16 cellular contexts compared by ENCODE assay signal in the genomic region with DNA sequence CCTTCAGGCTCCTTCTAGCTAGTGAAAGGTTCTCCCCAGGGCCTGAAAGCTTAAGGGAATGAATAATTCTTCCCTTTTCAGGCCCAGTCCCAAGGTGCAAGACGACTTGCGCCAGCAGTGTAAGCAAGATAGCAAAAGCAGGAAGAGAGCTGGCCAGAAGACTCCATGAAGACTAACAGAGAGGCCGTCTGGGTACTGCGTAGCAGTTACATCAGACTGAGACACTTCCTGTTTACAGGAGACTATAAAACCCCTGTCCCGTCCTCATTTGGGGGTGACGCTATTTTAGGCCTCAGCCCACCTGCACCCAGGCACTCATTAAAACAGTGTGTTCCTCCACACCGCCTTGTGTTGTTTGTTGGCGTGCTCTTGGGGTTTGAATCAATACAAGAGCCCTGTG.
DNase-seq lines count a peak whose midpoint lies in the region; ATAC-seq and TF ChIP-seq lines count a peak whose summit lies in the region.
"Had no signal": no experiment of that assay in that cellular context is flagged by ENCODE, and none has a peak within 500 bp of the region (broad histone marks: within the 10 kb centered on the region; RNA-seq: fewer than 3 reads in every experiment).

No MANE protein-coding gene starts in this region.

- DNase-seq in right cardiac atrium = peak in 1 of 3 donors; percentile 31
- DNase-seq in heart right ventricle = no peak
- peak; percentile 11 for DNase-seq in UCSD-AML1 (lab: John Stamatoyannopoulos, UW; ENCODE audit: unreplicated experiment)
- peak; percentile 6 for DNase-seq in fibroblast of the aortic adventitia (ENCODE audit: low read depth)
- no peak for DNase-seq in stimulated activated CD4-positive, alpha-beta T cell treated with anti-CD3 and anti-CD28 coated beads, Interleukin-12 subunit alpha, Interleukin-12 subunit beta, amount 100 ng/mL, for 4 hours
- DNase-seq in dedifferentiated amniotic fluid mesenchymal stem cell (ENCODE audit: extremely low spot score) = no peak
- DNase-seq: Caco-2, NCI-H1436, NCI-H2029 treated with DMSO at 0.1 percent for 48 hours, NCI-H510A, NCI-H82, SJCRH30 had no signal

- 67% methylated on average over 8 of the region's 8 CpGs for WGBS in right cardiac atrium
- WGBS in heart right ventricle, 2 donors = 63 to 67% methylated on average over 8 of the region's 8 CpGs

- intact Hi-C loops in right cardiac atrium (cut with DNase I) (no loop called here), heart right ventricle (cut with DNase I) (no loop called here)

- no peaks in the 10 kb centered on the region for H3K9me3 ChIP-seq in right cardiac atrium (ENCODE audit: control insufficient read depth, low read length)
- no peaks in the 10 kb centered on the region for H3K9me3 ChIP-seq in heart right ventricle
- H3K9me3 ChIP-seq: Caco-2, SJCRH30 had no signal

- H3K27ac ChIP-seq in right cardiac atrium (ENCODE audit: low read length) (no peak overlapping the region), heart right ventricle (no peak overlapping the region)
- H3K27ac ChIP-seq: C4-2B, SJCRH30 had no signal

- H3K36me3 ChIP-seq in heart right ventricle = no peaks in the 10 kb centered on the region
- H3K36me3 ChIP-seq: SJCRH30 had no signal

- ATAC-seq in right cardiac atrium = peak; percentile 26 to 47
- ATAC-seq in heart right ventricle = no peak
- ATAC-seq in GM18511 (IDR thresholded peaks at IDR 0.05; ENCODE audit: unreplicated experiment) = no peak
- ATAC-seq in GM21390 (IDR thresholded peaks at IDR 0.05; ENCODE audit: unreplicated experiment) = no peak
- ATAC-seq: GM12878 had no signal

- H3K4me3 ChIP-seq in right cardiac atrium (ENCODE audit: low read length) (no peak overlapping the region), heart right ventricle (no peak overlapping the region), fibroblast of the aortic adventitia (ENCODE audit: low read depth, low read length) (no peak overlapping the region)
- H3K4me3 ChIP-seq: GM12878, SJCRH30 had no signal

- H3K27me3 ChIP-seq in right cardiac atrium (ENCODE audit: control insufficient read depth, insufficient read depth) = no peaks in the 10 kb centered on the region
- no peaks in the 10 kb centered on the region for H3K27me3 ChIP-seq in heart right ventricle
- H3K27me3 ChIP-seq: SJCRH30 had no signal

- no peaks in the 10 kb centered on the region for H3K4me1 ChIP-seq in right cardiac atrium (ENCODE audit: control insufficient read depth, insufficient read depth, low read length)
- H3K4me1 ChIP-seq in heart right ventricle = no peaks in the 10 kb centered on the region
- H3K4me1 ChIP-seq: Caco-2, SJCRH30 had no signal

- no peak for TF ChIP-seq CTCF in heart right ventricle (IDR thresholded peaks at IDR 0.05)
- no peak for TF ChIP-seq CTCF in fibroblast of the aortic adventitia (IDR thresholded peaks at IDR 0.05; ENCODE audit: insufficient read depth, low read length)

Comparison
In these comparisons a context has a peak if more than half of its experiments do, and no peak if none do; other contexts are left out.
1. ATAC-seq: peak in right cardiac atrium (2 of 2); none in heart right ventricle (0 of 8), GM18511 (single experiment) and GM21390 (single experiment).
2. DNase-seq: peak in UCSD-AML1 (single experiment) and fibroblast of the aortic adventitia (single experiment); none in heart right ventricle (0 of 2), stimulated activated CD4-positive, alpha-beta T cell treated with anti-CD3 and anti-CD28 coated beads, Interleukin-12 subunit alpha, Interleukin-12 subunit beta, amount 100 ng/mL, for 4 hours (single experiment) and dedifferentiated amniotic fluid mesenchymal stem cell (single experiment).